ENCODE assay signal across 9 cellular contexts in the genomic region with DNA sequence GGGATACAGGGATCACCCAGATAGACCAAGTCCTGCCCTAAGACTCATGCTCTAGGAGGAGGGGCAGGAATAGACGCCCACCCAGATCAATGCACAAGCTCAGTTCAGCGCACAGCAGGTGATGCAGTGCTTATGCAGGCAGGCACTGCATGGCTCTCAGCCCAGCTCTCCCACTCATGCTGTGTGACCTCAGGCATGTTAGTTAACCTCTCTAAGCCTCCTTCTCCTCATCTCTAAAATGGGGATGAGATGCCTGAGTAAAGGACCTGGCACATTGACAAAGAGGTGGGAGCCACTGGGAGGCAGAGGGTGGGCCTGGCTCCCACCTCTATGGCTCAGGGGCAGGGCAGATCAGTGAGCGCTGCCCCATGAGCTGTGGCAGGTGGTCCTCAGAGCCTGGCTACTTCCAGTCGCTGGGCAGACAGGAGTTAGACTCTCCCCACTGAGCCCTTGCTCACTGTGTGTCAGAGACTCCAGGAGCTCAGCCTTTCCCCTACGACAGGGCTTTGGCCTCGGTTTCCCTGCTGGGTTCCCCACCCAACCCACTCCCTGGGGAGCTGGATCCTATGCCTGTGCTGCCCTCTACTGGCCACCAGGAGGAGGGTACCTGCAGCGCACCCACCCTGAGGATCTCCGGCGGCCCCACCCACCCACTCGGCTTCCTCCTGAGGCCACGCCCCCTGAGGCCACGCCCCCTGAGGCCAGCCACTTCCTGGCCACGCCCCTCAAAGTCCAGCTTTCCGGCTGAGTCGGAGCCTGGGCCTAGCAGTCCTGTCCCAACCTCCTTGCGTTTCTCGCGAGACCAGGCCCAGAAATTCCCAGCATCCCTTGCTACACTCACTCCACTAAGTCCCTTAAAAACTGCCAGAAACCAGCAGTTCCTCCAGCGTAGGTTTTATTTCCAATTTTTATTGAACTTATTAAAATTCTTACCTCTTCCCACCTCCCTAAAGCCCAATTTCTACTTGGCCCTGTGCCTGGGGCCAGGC.
DNase-seq lines count a peak whose midpoint lies in the region; ATAC-seq and TF ChIP-seq lines count a peak whose summit lies in the region.
"Had no signal": no experiment of that assay in that cellular context is flagged by ENCODE, and none has a peak within 500 bp of the region (broad histone marks: within the 10 kb centered on the region; RNA-seq: fewer than 3 reads in every experiment).

No MANE protein-coding gene starts in this region.

- DNase-seq in CD8-positive, alpha-beta T cell: peak in 5 of 7 experiments; percentile 23 to 53 (median 39)
- DNase-seq in RWPE1 (ENCODE audit: low spot score): peak; percentile 74
- DNase-seq in activated T-helper 2 cell treated with anti-CD3 and anti-CD28 coated beads, Interferon-gamma antibody, Interleukin-2, Interleukin-4, amounts not matched to agents 10 μg/mL and 5 μg/mL and 100 μg/mL, durations not matched to agents 14 hours and 24 hours and 36 hours (ENCODE audit: low spot score): peak; percentile 66
- peak; percentile 15 to 87 (median 69) for DNase-seq in head of caudate nucleus
- DNase-seq in putamen (ENCODE audit: low spot score): peak; percentile 44

- H3K36me3 Mint-ChIP-seq in CD8-positive, alpha-beta T cell: peaks cover 2% of the 10 kb centered on the region
- H3K36me3 Mint-ChIP-seq in activated T-helper 2 cell treated with anti-CD3 and anti-CD28 coated beads, Interferon-gamma antibody, Interleukin-2, Interleukin-4, amounts not matched to agents 10 μg/mL and 5 μg/mL and 100 μg/mL, durations not matched to agents 14 hours and 24 hours and 36 hours (ENCODE audit: low read depth): no peaks in the 10 kb centered on the region

- TF ChIP-seq CTCF in CD8-positive, alpha-beta T cell (IDR thresholded peaks at IDR 0.05): peak; percentile 23
- TF ChIP-seq CTCF in RWPE1 (conservative IDR thresholded peaks at IDR 0.05; ENCODE audit: low read depth): no peak

- no peak overlapping the region for H3K27ac ChIP-seq in CD8-positive, alpha-beta T cell (ENCODE audit: low read depth, low read length)
- H3K27ac ChIP-seq in RWPE1: no peak overlapping the region
- H3K27ac ChIP-seq: skin epidermis had no signal

- POLR2A ChIA-PET in CD8-positive, alpha-beta T cell (lab: Charles Lee): interaction anchor here (0.6 kb wide), 1 partner anchor 697 kb away, joined by 4 read pairs; no protein-coding TSS in a partner anchor
- POLR2A ChIA-PET in RWPE1 (lab: Yijun Ruan, JAX; ENCODE audit: low non-redundant PET): no interaction called here

- no peaks in the 10 kb centered on the region for H3K4me1 ChIP-seq in CD8-positive, alpha-beta T cell (ENCODE audit: insufficient read depth, low read length)

- H3K36me3 ChIP-seq in CD8-positive, alpha-beta T cell (ENCODE audit: insufficient read depth, low read length): no peaks in the 10 kb centered on the region

- peak; percentile 78 for ATAC-seq in CD8-positive, alpha-beta T cell
- ATAC-seq in HG03442 (IDR thresholded peaks at IDR 0.05; ENCODE audit: unreplicated experiment) (peak; percentile 46), GM19452 (IDR thresholded peaks at IDR 0.05; ENCODE audit: unreplicated experiment) (no peak), HG03108 (IDR thresholded peaks at IDR 0.05; ENCODE audit: unreplicated experiment) (no peak)

- no peak overlapping the region for H3K4me3 ChIP-seq in CD8-positive, alpha-beta T cell (ENCODE audit: low read depth, low read length)
- H3K4me3 ChIP-seq: skin epidermis had no signal

- H3K9me3 ChIP-seq in CD8-positive, alpha-beta T cell (ENCODE audit: low read length): peaks cover 7% of the 10 kb centered on the region

- no peaks in the 10 kb centered on the region for H3K27me3 ChIP-seq in CD8-positive, alpha-beta T cell (ENCODE audit: insufficient read depth, low read length)

- H3K27me3 Mint-ChIP-seq in CD8-positive, alpha-beta T cell (ENCODE audit: low read depth): peaks cover 5% of the 10 kb centered on the region
- H3K27me3 Mint-ChIP-seq in activated T-helper 2 cell treated with anti-CD3 and anti-CD28 coated beads, Interferon-gamma antibody, Interleukin-2, Interleukin-4, amounts not matched to agents 10 μg/mL and 5 μg/mL and 100 μg/mL, durations not matched to agents 14 hours and 24 hours and 36 hours (ENCODE audit: low read depth): no peaks in the 10 kb centered on the region

- no peak overlapping the region for H3K27ac Mint-ChIP-seq in CD8-positive, alpha-beta T cell
- no peak overlapping the region for H3K27ac Mint-ChIP-seq in activated T-helper 2 cell treated with anti-CD3 and anti-CD28 coated beads, Interferon-gamma antibody, Interleukin-2, Interleukin-4, amounts not matched to agents 10 μg/mL and 5 μg/mL and 100 μg/mL, durations not matched to agents 14 hours and 24 hours and 36 hours

- H3K4me3 Mint-ChIP-seq in CD8-positive, alpha-beta T cell: no peak overlapping the region
- H3K4me3 Mint-ChIP-seq in activated T-helper 2 cell treated with anti-CD3 and anti-CD28 coated beads, Interferon-gamma antibody, Interleukin-2, Interleukin-4, amounts not matched to agents 10 μg/mL and 5 μg/mL and 100 μg/mL, durations not matched to agents 14 hours and 24 hours and 36 hours (ENCODE audit: low read depth): no peak overlapping the region

- H3K9me3 Mint-ChIP-seq in CD8-positive, alpha-beta T cell: peaks cover 19% of the 10 kb centered on the region
- H3K9me3 Mint-ChIP-seq in activated T-helper 2 cell treated with anti-CD3 and anti-CD28 coated beads, Interferon-gamma antibody, Interleukin-2, Interleukin-4, amounts not matched to agents 10 μg/mL and 5 μg/mL and 100 μg/mL, durations not matched to agents 14 hours and 24 hours and 36 hours: peaks cover 20% of the 10 kb centered on the region

- peaks cover 4% of the 10 kb centered on the region for H3K4me1 Mint-ChIP-seq in CD8-positive, alpha-beta T cell (ENCODE audit: low read depth)
- peaks cover 6% of the 10 kb centered on the region for H3K4me1 Mint-ChIP-seq in activated T-helper 2 cell treated with anti-CD3 and anti-CD28 coated beads, Interferon-gamma antibody, Interleukin-2, Interleukin-4, amounts not matched to agents 10 μg/mL and 5 μg/mL and 100 μg/mL, durations not matched to agents 14 hours and 24 hours and 36 hours (ENCODE audit: low read depth)

- intact Hi-C loops in CD8-positive, alpha-beta T cell (cut with DNase I, micrococcal nuclease): no loop called here
- intact Hi-C loops in activated T-helper 2 cell treated with anti-CD3 and anti-CD28 coated beads, Interferon-gamma antibody, Interleukin-2, Interleukin-4, amounts not matched to agents 10 μg/mL and 5 μg/mL and 100 μg/mL, durations not matched to agents 14 hours and 24 hours and 36 hours (cut with micrococcal nuclease): no loop called here
- intact Hi-C loops in head of caudate nucleus (cut with DNase I): no loop called here

- CTCF ChIA-PET in CD8-positive, alpha-beta T cell (lab: Charles Lee): interaction anchor here (0.8 kb wide), 1 partner anchor 9 kb away, joined by 3 read pairs; no protein-coding TSS in a partner anchor
- CTCF ChIA-PET in RWPE1 (lab: Yijun Ruan, JAX): interaction anchor here (0.6 kb wide), 2 partner anchors 24 to 353 kb away, joined by 3 to 4 read pairs; no protein-coding TSS in a partner anchor

Comparison
In these comparisons a context has a peak if more than half of its experiments do, and no peak if none do; other contexts are left out.
1. ATAC-seq: peak in CD8-positive, alpha-beta T cell (single experiment) and HG03442 (single experiment); none in GM19452 (single experiment) and HG03108 (single experiment).
2. Peak in every context shown above with its lines, with median percentiles within 50 percentile points of each other: DNase-seq.